ENCODE assay signal across 8 cellular contexts in the genomic region with DNA sequence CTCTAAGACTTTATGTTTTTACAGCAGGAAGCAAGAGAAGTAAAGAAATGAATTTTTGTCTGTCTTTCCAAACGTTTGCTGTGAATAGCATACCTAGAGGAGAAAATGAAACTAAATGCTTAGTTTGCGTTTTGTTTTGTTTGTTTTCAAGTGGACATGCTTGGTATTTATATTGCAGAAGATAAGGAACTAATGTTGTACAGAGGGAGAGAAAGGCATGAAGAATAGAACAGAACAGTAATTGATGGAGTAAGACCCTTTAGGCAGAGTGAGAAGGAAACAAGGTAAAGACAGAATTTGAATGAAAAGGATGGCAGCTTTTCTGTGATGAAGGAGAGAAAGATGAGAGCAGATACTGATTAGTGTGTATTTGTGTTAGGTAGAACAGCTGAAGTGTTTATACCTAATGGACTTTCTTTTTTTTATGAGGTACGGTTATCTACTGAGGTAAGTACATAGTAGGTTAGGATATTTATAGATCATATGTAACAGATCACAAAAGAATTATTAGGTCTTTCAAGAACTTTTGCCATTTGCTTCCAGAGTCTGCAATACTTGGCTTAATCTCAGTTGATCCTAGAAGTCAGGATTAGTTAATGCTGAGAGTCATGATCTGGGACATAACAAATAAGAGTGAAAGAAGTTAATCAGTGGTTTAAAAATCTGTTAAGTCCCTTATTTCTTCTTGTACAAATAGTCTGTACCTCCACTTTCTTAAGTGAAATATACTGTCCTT. TPM values are rescaled to one million over a fixed set of nuclear protein-coding genes. Genes with fewer than 3 reads are reported as not detected.
DNase-seq lines count a peak whose midpoint lies in the region; ATAC-seq and TF ChIP-seq lines count a peak whose summit lies in the region.

No MANE protein-coding gene starts in this region.

- CTCF ChIA-PET in T-cell (lab: Charles Lee) = interaction anchor here in 1 of 2 donors (1.6 kb wide), 1 partner anchor 244 kb away, joined by 3 read pairs; no protein-coding TSS in a partner anchor

- H3K4me3 ChIP-seq in BLaER1 treated with 17β-estradiol and CSF1 and Interleukin-3, amounts not matched to agents 10 nM and 100 nM = no peak overlapping the region; a peak in 2 of 20 replicates
- peak overlapping the region in 5 of 10 donors; percentile 6 to 30 (median 25) for H3K4me3 ChIP-seq in heart right ventricle
- peak overlapping the region in 2 of 4 donors; percentile 7 to 24 for H3K4me3 ChIP-seq in upper lobe of left lung

- peak overlapping the region in 4 of 11 experiments; percentile 16 to 51 (median 37); a peak in 3 of 22 replicates for H3K9ac ChIP-seq in BLaER1 treated with 17β-estradiol and CSF1 and Interleukin-3, amounts not matched to agents 10 nM and 100 nM

- no peak for DNase-seq in T-cell
- no peak for DNase-seq in heart right ventricle
- DNase-seq in upper lobe of left lung = no peak
- no peak for DNase-seq in cerebellar nuclear complex (lab: John Stamatoyannopoulos, UW)

- no peaks in the 10 kb centered on the region for H3K9me3 Mint-ChIP-seq in T-cell

- POLR2A ChIA-PET in T-cell (lab: Charles Lee) = no interaction called here

- peaks cover 0 to 16% (median 0%) of the 10 kb centered on the region in 11 experiments; a peak in 5 of 22 replicates for H3K36me3 ChIP-seq in BLaER1 treated with 17β-estradiol and CSF1 and Interleukin-3, amounts not matched to agents 10 nM and 100 nM
- H3K36me3 ChIP-seq in heart right ventricle (peaks cover 0 to 22% (median 0%) of the 10 kb centered on the region in 9 donors), upper lobe of left lung (peaks cover 0 to 3% (median 0%) of the 10 kb centered on the region in 4 donors)

- ATAC-seq in GM21723 (IDR thresholded peaks at IDR 0.05; ENCODE audit: unreplicated experiment) (peak; percentile 73), T-cell (replicated peaks in 1 of 4) (peak in 2 of 4 experiments; percentile 32 to 53), heart right ventricle (peak in 5 of 8 donors; percentile 16 to 31 (median 29)), upper lobe of left lung (ENCODE audit: low FRiP score in 2 of 2) (peak in 1 of 2 donors; percentile 45), HG03095 (IDR thresholded peaks at IDR 0.05; ENCODE audit: unreplicated experiment) (no peak)
- ATAC-seq in activated CD4-positive, CD25-positive, alpha-beta regulatory T cell treated with anti-CD3 and anti-CD28 coated beads, Interleukin-2, amount 50 U/mL, for 24 hours = no peak

- peak overlapping the region; percentile 59 to 77 for H3K27ac Mint-ChIP-seq in T-cell

- H3K4me1 ChIP-seq in BLaER1 treated with 17β-estradiol and CSF1 and Interleukin-3, amounts not matched to agents 10 nM and 100 nM = peaks cover 0 to 15% (median 0%) of the 10 kb centered on the region in 10 experiments; a peak in 7 of 20 replicates
- peaks cover 0 to 57% (median 40%) of the 10 kb centered on the region in 9 donors for H3K4me1 ChIP-seq in heart right ventricle
- peaks cover 11 to 32% (median 22%) of the 10 kb centered on the region in 4 donors for H3K4me1 ChIP-seq in upper lobe of left lung

- no peak for TF ChIP-seq POLR2A in upper lobe of left lung (IDR thresholded peaks at IDR 0.05)

- peaks cover 33 to 39% (median 39%) of the 10 kb centered on the region in 3 donors for H3K4me1 Mint-ChIP-seq in T-cell

- H3K27ac ChIP-seq in BLaER1 treated with 17β-estradiol and CSF1 and Interleukin-3, amounts not matched to agents 10 nM and 100 nM = no peak overlapping the region
- peak overlapping the region in 7 of 10 donors; percentile 25 to 75 (median 59) for H3K27ac ChIP-seq in heart right ventricle
- peak overlapping the region in 3 of 4 donors; percentile 24 to 55 (median 49) for H3K27ac ChIP-seq in upper lobe of left lung

- peak overlapping the region; percentile 11 to 65 (median 42); a peak in 19 of 22 replicates for H3K4me2 ChIP-seq in BLaER1 treated with 17β-estradiol and CSF1 and Interleukin-3, amounts not matched to agents 10 nM and 100 nM

- H3K27me3 ChIP-seq in BLaER1 treated with 17β-estradiol and CSF1 and Interleukin-3, amounts not matched to agents 10 nM and 100 nM = no peaks in the 10 kb centered on the region
- no peaks in the 10 kb centered on the region for H3K27me3 ChIP-seq in heart right ventricle
- H3K27me3 ChIP-seq in upper lobe of left lung = no peaks in the 10 kb centered on the region

- H3K9me3 ChIP-seq in BLaER1 treated with 17β-estradiol and CSF1 and Interleukin-3, amounts not matched to agents 10 nM and 100 nM (replicated peaks in 1 of 11) = no peaks in the 10 kb centered on the region
- H3K9me3 ChIP-seq in heart right ventricle = no peaks in the 10 kb centered on the region
- H3K9me3 ChIP-seq in upper lobe of left lung = no peaks in the 10 kb centered on the region

- intact Hi-C loops in heart right ventricle (cut with DNase I) = loop anchor here in 9 of 10 donors (5.0 to 10.0 kb wide), 18 partner anchors 38 to 1028 kb away; a partner anchor contains a TSS

- TF ChIP-seq CTCF in heart right ventricle (IDR thresholded peaks at IDR 0.05) = no peak
- TF ChIP-seq CTCF in upper lobe of left lung (IDR thresholded peaks at IDR 0.05) = peak in 4 of 6 experiments; percentile 30 to 52 (median 40)

- 13% methylated on average over 3 of the region's 3 CpGs for WGBS in heart right ventricle, 2 donors
- WGBS in upper lobe of left lung, 2 donors = 8 to 9% methylated on average over 3 of the region's 3 CpGs

- H3K36me3 Mint-ChIP-seq in T-cell = peaks cover 5% of the 10 kb centered on the region

- H3K4me3 Mint-ChIP-seq in T-cell = peak overlapping the region; percentile 28 to 50 (median 32)

- no peaks in the 10 kb centered on the region for H4K20me1 ChIP-seq in BLaER1 treated with 17β-estradiol and CSF1 and Interleukin-3, amounts not matched to agents 10 nM and 100 nM

- no peak for TF ChIP-seq EP300 in upper lobe of left lung (IDR thresholded peaks at IDR 0.05)

- no peaks in the 10 kb centered on the region for H3K27me3 Mint-ChIP-seq in T-cell

RNA-seq across cellular contexts. Expression of a gene that starts 36.9 kb away (rescaled TPM):
- not detected for total RNA-seq in T-cell
- total RNA-seq in heart right ventricle = 1 to 10 TPM in 1 of 10 donors, under 1 TPM in 2, not detected in 7; 0.09 to 2.2 (median 0.15) TPM
- polyA plus RNA-seq in heart right ventricle = 1 to 10 TPM in 1 of 2 donors, under 1 TPM in 1; 0.01 to 1.3 TPM
- total RNA-seq in upper lobe of left lung = not detected

Comparison
In these comparisons a context has a peak if more than half of its experiments do, and no peak if none do; other contexts are left out.
1. H3K27ac ChIP-seq: peak in heart right ventricle (7 of 10) and upper lobe of left lung (3 of 4); none in BLaER1 treated with 17β-estradiol and CSF1 and Interleukin-3, amounts not matched to agents 10 nM and 100 nM (0 of 11).
2. ATAC-seq: peak in GM21723 (single experiment) and heart right ventricle (5 of 8); none in activated CD4-positive, CD25-positive, alpha-beta regulatory T cell treated with anti-CD3 and anti-CD28 coated beads, Interleukin-2, amount 50 U/mL, for 24 hours (0 of 2) and HG03095 (single experiment).
3. CTCF ChIP-seq: peak in upper lobe of left lung (4 of 6); none in heart right ventricle (0 of 9).